14 cellular contexts compared by ENCODE assay signal in genomic region chr20:47275548-47275947, GRCh38.
DNase-seq lines count a peak whose midpoint lies in the region; ATAC-seq and TF ChIP-seq lines count a peak whose summit lies in the region.
"Had no signal": no experiment of that assay in that cellular context is flagged by ENCODE, and none has a peak within 500 bp of the region (broad histone marks: within the 10 kb centered on the region; RNA-seq: fewer than 3 reads in every experiment).

No MANE protein-coding gene starts in this region.

- no peaks in the 10 kb centered on the region for H3K27me3 ChIP-seq in BLaER1 treated with 17β-estradiol and CSF1 and Interleukin-3, amounts not matched to agents 10 nM and 100 nM
- H3K27me3 ChIP-seq in PC-9 (ENCODE audit: insufficient read depth, low read depth) (no peaks in the 10 kb centered on the region), skeletal muscle satellite cell (ENCODE audit: control insufficient read depth, insufficient read depth, low read length) (no peaks in the 10 kb centered on the region)
- H3K27me3 ChIP-seq: testis had no signal

- no TSS peak for BruUV-seq in PC-9 (replicated peaks; lab: Mats Ljungman, UMichigan)

- peak overlapping the region in 9 of 11 experiments; percentile 6 to 85 (median 53); a peak in 13 of 22 replicates for H3K4me2 ChIP-seq in BLaER1 treated with 17β-estradiol and CSF1 and Interleukin-3, amounts not matched to agents 10 nM and 100 nM
- H3K4me2 ChIP-seq in PC-9, result peak overlapping the region; percentile 57
- H3K4me2 ChIP-seq in skeletal muscle satellite cell (ENCODE audit: low read length), result no peak overlapping the region

- H3K4me1 ChIP-seq in BLaER1 treated with 17β-estradiol and CSF1 and Interleukin-3, amounts not matched to agents 10 nM and 100 nM, result peaks cover 44 to 80% (median 56%) of the 10 kb centered on the region in 10 experiments
- H3K4me1 ChIP-seq in PC-9 (replicated peaks; ENCODE audit: insufficient read depth), result peaks cover 40% of the 10 kb centered on the region
- peaks cover 68% of the 10 kb centered on the region for H3K4me1 ChIP-seq in skeletal muscle satellite cell (ENCODE audit: control insufficient read depth, insufficient read depth, low read length)

- H2AFZ ChIP-seq in PC-9, result no peak overlapping the region

- peak overlapping the region; percentile 72 for H3K27ac Mint-ChIP-seq in endothelial cell (ENCODE audit: unreplicated experiment)

- H3K79me2 ChIP-seq in PC-9 (ENCODE audit: low read depth), result peaks cover 57% of the 10 kb centered on the region

- peak overlapping the region in 6 of 11 experiments; percentile 27 to 71 (median 62); a peak in 8 of 22 replicates for H3K9ac ChIP-seq in BLaER1 treated with 17β-estradiol and CSF1 and Interleukin-3, amounts not matched to agents 10 nM and 100 nM
- H3K9ac ChIP-seq in skeletal muscle satellite cell (ENCODE audit: low read depth, low read length), result peak overlapping the region; percentile 65

- H3K36me3 ChIP-seq in BLaER1 treated with 17β-estradiol and CSF1 and Interleukin-3, amounts not matched to agents 10 nM and 100 nM, result peaks cover 82 to 100% (median 91%) of the 10 kb centered on the region in 11 experiments
- H3K36me3 ChIP-seq in PC-9 (ENCODE audit: low read depth), result peaks cover 62% of the 10 kb centered on the region
- H3K36me3 ChIP-seq in skeletal muscle satellite cell (ENCODE audit: insufficient read depth, low read length), result peaks cover 50% of the 10 kb centered on the region

- H3K4me3 ChIP-seq in BLaER1 treated with 17β-estradiol and CSF1 and Interleukin-3, amounts not matched to agents 10 nM and 100 nM, result no peak overlapping the region
- H3K4me3 ChIP-seq in PC-9, result no peak overlapping the region
- no peak overlapping the region for H3K4me3 ChIP-seq in skeletal muscle satellite cell (ENCODE audit: low read length)
- H3K4me3 ChIP-seq: GM12878, testis had no signal

- no peak overlapping the region for H3K4me3 Mint-ChIP-seq in endothelial cell (ENCODE audit: unreplicated experiment)
- H3K4me3 Mint-ChIP-seq: neural crest cell had no signal

- POLR2A ChIA-PET in PC-9 (lab: Charles Lee; ENCODE audit: unreplicated experiment), result no interaction called here

- H3F3A ChIP-seq in PC-9 (ENCODE audit: insufficient read depth, low read depth), result peaks cover 78% of the 10 kb centered on the region

- intact Hi-C loops in PC-9 (cut with micrococcal nuclease; ENCODE audit: unreplicated experiment), result loop anchor here (2.0 kb wide), 1 partner anchor 45 kb away; no protein-coding TSS in a partner anchor
- intact Hi-C loops in posterior vena cava (cut with DNase I), result loop anchor here (5.0 to 10.0 kb wide), 3 partner anchors 37 to 349 kb away; no protein-coding TSS in a partner anchor

- DNase-seq in PC-9 (no peak), endothelial cell (ENCODE audit: low spot score) (no peak), NCI-H128 (lab: John Stamatoyannopoulos, UW; ENCODE audit: unreplicated experiment) (no peak), posterior vena cava (ENCODE audit: low spot score) (no peak)
- DNase-seq: activated CD4-positive, alpha-beta T cell treated with anti-CD3 and anti-CD28 coated beads for 4 hours; anterior cingulate cortex; SIG-M5; stimulated activated CD4-positive, alpha-beta T cell treated with anti-CD3 and anti-CD28 coated beads, Interleukin-4, amount 100 ng/mL, for 1 hour; testis had no signal

- no peaks in the 10 kb centered on the region for H3K9me3 Mint-ChIP-seq in endothelial cell (ENCODE audit: unreplicated experiment)
- H3K9me3 Mint-ChIP-seq: neural crest cell had no signal

- no peaks in the 10 kb centered on the region for H3K27me3 Mint-ChIP-seq in endothelial cell (ENCODE audit: unreplicated experiment)

- CTCF ChIA-PET in PC-9 (lab: Charles Lee), result interaction anchor here (0.6 to 3.6 kb wide), 2 partner anchors 108 to 240 kb away, joined by 3 to 47 read pairs; no protein-coding TSS in a partner anchor

- H3K9me2 ChIP-seq in PC-9 (ENCODE audit: insufficient read depth), result no peaks in the 10 kb centered on the region

- TF ChIP-seq CTCF in PC-9 (conservative IDR thresholded peaks at IDR 0.05) (no peak), endothelial cell (IDR thresholded peaks at IDR 0.05; ENCODE audit: unreplicated experiment) (no peak)

- peaks cover 4% of the 10 kb centered on the region for H3K4me1 Mint-ChIP-seq in endothelial cell (ENCODE audit: unreplicated experiment)

- no peak for ATAC-seq in GM21515 (IDR thresholded peaks at IDR 0.05; ENCODE audit: unreplicated experiment)

- H3K27ac ChIP-seq in BLaER1 treated with 17β-estradiol and CSF1 and Interleukin-3, amounts not matched to agents 10 nM and 100 nM, result peak overlapping the region; percentile 57 to 87 (median 72); a peak in 15 of 22 replicates
- peak overlapping the region; percentile 79 for H3K27ac ChIP-seq in PC-9

- peaks cover 6 to 80% (median 48%) of the 10 kb centered on the region in 11 experiments; a peak in 18 of 22 replicates for H4K20me1 ChIP-seq in BLaER1 treated with 17β-estradiol and CSF1 and Interleukin-3, amounts not matched to agents 10 nM and 100 nM
- H4K20me1 ChIP-seq in PC-9 (ENCODE audit: insufficient read depth), result peaks cover 6% of the 10 kb centered on the region

- no peaks in the 10 kb centered on the region for H3K9me3 ChIP-seq in BLaER1 treated with 17β-estradiol and CSF1 and Interleukin-3, amounts not matched to agents 10 nM and 100 nM (replicated peaks in 1 of 11)
- H3K9me3 ChIP-seq in PC-9 (ENCODE audit: insufficient read depth, low read depth) (no peaks in the 10 kb centered on the region), skeletal muscle satellite cell (replicated peaks; ENCODE audit: low read length) (no peaks in the 10 kb centered on the region)
- H3K9me3 ChIP-seq: testis had no signal

- peaks cover 34% of the 10 kb centered on the region for H3K36me3 Mint-ChIP-seq in endothelial cell (ENCODE audit: low read depth, unreplicated experiment)
